Comparison of ENCODE assay signal across 11 cellular contexts in the genomic region with DNA sequence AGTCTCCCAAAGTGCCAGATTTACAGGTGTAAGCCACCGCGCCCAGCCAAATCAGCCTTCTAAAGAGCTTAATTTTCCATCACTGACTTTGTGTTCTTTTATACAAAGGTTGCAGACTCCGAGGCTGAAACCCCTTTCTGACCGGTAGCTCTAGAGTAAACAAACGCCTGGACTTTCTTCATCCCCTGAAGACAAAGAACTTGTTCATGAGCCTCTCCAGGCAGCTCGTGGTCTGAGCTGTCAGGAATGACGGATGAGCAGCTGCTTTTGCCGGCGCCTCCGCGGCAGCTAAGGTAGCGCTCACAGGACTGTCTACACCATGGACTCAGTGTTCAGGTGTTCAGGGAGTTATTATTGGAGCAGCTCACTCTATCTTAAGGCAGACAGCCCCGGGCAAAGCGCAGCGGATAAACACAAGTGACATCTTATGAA.
DNase-seq lines count a peak whose midpoint lies in the region; ATAC-seq and TF ChIP-seq lines count a peak whose summit lies in the region.
"Had no signal": no experiment of that assay in that cellular context is flagged by ENCODE, and none has a peak within 500 bp of the region (broad histone marks: within the 10 kb centered on the region; RNA-seq: fewer than 3 reads in every experiment).

No MANE protein-coding gene starts in this region.

- no peaks in the 10 kb centered on the region for H4K20me1 ChIP-seq in PC-3 (ENCODE audit: low read length)
- no peaks in the 10 kb centered on the region for H4K20me1 ChIP-seq in MM.1S (ENCODE audit: insufficient read depth, low read length)

- DNase-seq in HPDE6-E6E7 (ENCODE audit: extremely low spot score) (peak; percentile 79), PC-3 (peak; percentile 80), esophagus muscularis mucosa (ENCODE audit: extremely low spot score) (no peak), renal cortical epithelial cell (ENCODE audit: low read depth) (peak; percentile 82), MM.1S (no peak)
- DNase-seq: central memory CD4-positive, alpha-beta T cell; right lobe of liver; stimulated activated naive CD4-positive, alpha-beta T cell had no signal

- 27% methylated on average over 15 of the region's 15 CpGs for WGBS in esophagus muscularis mucosa

- H2AFZ ChIP-seq in PC-3 (ENCODE audit: low read length): peak overlapping the region; percentile 15
- no peak overlapping the region for H2AFZ ChIP-seq in MM.1S (ENCODE audit: low read length)

- H3K27ac ChIP-seq in PC-3 (ENCODE audit: low read length) (peak overlapping the region; percentile 80), esophagus muscularis mucosa (replicated peaks in 1 of 4) (peak overlapping the region; percentile 77 to 88 (median 82)), MM.1S (ENCODE audit: low read length) (no peak overlapping the region)
- H3K27ac ChIP-seq: right lobe of liver had no signal

- H3K27me3 ChIP-seq in PC-3 (ENCODE audit: low read length) (no peaks in the 10 kb centered on the region), esophagus muscularis mucosa (peaks cover 0 to 3% (median 0%) of the 10 kb centered on the region in 4 donors), MM.1S (replicated peaks; ENCODE audit: insufficient read depth, low read length) (peaks cover 75% of the 10 kb centered on the region)
- H3K27me3 ChIP-seq: right lobe of liver had no signal

- peak overlapping the region; percentile 42 for H3K9ac ChIP-seq in PC-3 (ENCODE audit: low read length)
- H3K9ac ChIP-seq in MM.1S (ENCODE audit: low read length): no peak overlapping the region

- no peak for TF ChIP-seq POLR2A in esophagus muscularis mucosa (IDR thresholded peaks at IDR 0.05; ENCODE audit: low read depth)

- H3F3A ChIP-seq in PC-3 (ENCODE audit: low read length, unreplicated experiment): no peaks in the 10 kb centered on the region
- H3F3A ChIP-seq in MM.1S (ENCODE audit: insufficient read depth, low read length): no peaks in the 10 kb centered on the region

- no TSS peak for BruUV-seq in PC-3 (replicated peaks; lab: Mats Ljungman, UMichigan)

- H3K9me3 ChIP-seq in PC-3 (ENCODE audit: low read length): no peaks in the 10 kb centered on the region
- no peaks in the 10 kb centered on the region for H3K9me3 ChIP-seq in esophagus muscularis mucosa
- no peaks in the 10 kb centered on the region for H3K9me3 ChIP-seq in MM.1S (replicated peaks; ENCODE audit: insufficient read depth, low read length)
- H3K9me3 ChIP-seq: right lobe of liver had no signal

- H3K4me1 ChIP-seq in PC-3 (ENCODE audit: insufficient read depth, low read length) (peaks cover 22% of the 10 kb centered on the region), esophagus muscularis mucosa (peaks cover 0 to 49% (median 43%) of the 10 kb centered on the region in 4 donors), MM.1S (ENCODE audit: low read length) (no peaks in the 10 kb centered on the region)
- H3K4me1 ChIP-seq: right lobe of liver had no signal

- POLR2A ChIA-PET in PC-3 (lab: Charles Lee; ENCODE audit: unreplicated experiment): interaction anchor here (0.6 kb wide), 3 partner anchors 91 to 135 kb away, joined by 3 to 5 read pairs (median 3); no protein-coding TSS in a partner anchor

- CTCF ChIA-PET in PC-3 (lab: Charles Lee): no interaction called here

- H3K4me3 ChIP-seq in PC-3 (ENCODE audit: low read length) (no peak overlapping the region), esophagus muscularis mucosa (no peak overlapping the region), MM.1S (ENCODE audit: low read length) (no peak overlapping the region)
- H3K4me3 ChIP-seq: right lobe of liver had no signal

- intact Hi-C loops in PC-3 (cut with micrococcal nuclease) (no loop called here), esophagus muscularis mucosa (cut with DNase I) (no loop called here)

- TF ChIP-seq CTCF in PC-3 (conservative IDR thresholded peaks at IDR 0.05; ENCODE audit: low read depth, low read length) (no peak), esophagus muscularis mucosa (IDR thresholded peaks at IDR 0.05) (no peak), MM.1S (IDR thresholded peaks at IDR 0.05; ENCODE audit: low read length) (no peak)

- TF ChIP-seq EP300 in esophagus muscularis mucosa (IDR thresholded peaks at IDR 0.05): peak; percentile 84

- H3K36me3 ChIP-seq in PC-3 (ENCODE audit: low read depth, low read length) (no peaks in the 10 kb centered on the region), esophagus muscularis mucosa (no peaks in the 10 kb centered on the region), MM.1S (replicated peaks; ENCODE audit: insufficient read depth, low read length) (no peaks in the 10 kb centered on the region)
- H3K36me3 ChIP-seq: right lobe of liver had no signal

- H3K4me2 ChIP-seq in PC-3 (ENCODE audit: low read length) (peak overlapping the region; percentile 38; the same call in 1 of the 2 replicates), MM.1S (ENCODE audit: low read depth, low read length) (no peak overlapping the region)

- no peaks in the 10 kb centered on the region for H3K9me2 ChIP-seq in PC-3 (replicated peaks; ENCODE audit: low read length)
- no peaks in the 10 kb centered on the region for H3K9me2 ChIP-seq in MM.1S (replicated peaks; ENCODE audit: insufficient read depth, low read length)

- ATAC-seq in PC-3 (peak; percentile 91), HG03196 (IDR thresholded peaks at IDR 0.05; ENCODE audit: unreplicated experiment) (no peak), HG03565 (IDR thresholded peaks at IDR 0.05; ENCODE audit: unreplicated experiment) (no peak), HG02678 (IDR thresholded peaks at IDR 0.05; ENCODE audit: unreplicated experiment) (no peak)

- no peaks in the 10 kb centered on the region for H3K79me2 ChIP-seq in PC-3 (ENCODE audit: low read length)
- no peaks in the 10 kb centered on the region for H3K79me2 ChIP-seq in MM.1S (ENCODE audit: low read length)

Comparison
In these comparisons a context has a peak if more than half of its experiments do, and no peak if none do; other contexts are left out.
1. DNase-seq: peak in HPDE6-E6E7 (single experiment), PC-3 (single experiment) and renal cortical epithelial cell (single experiment); none in esophagus muscularis mucosa (single experiment) and MM.1S (single experiment).